29 cellular contexts compared by ENCODE assay signal in genomic region chr2:231047270-231047921, GRCh38. TPM values are rescaled to one million over a fixed set of nuclear protein-coding genes. Genes with fewer than 3 reads are reported as not detected.
DNase-seq lines count a peak whose midpoint lies in the region; ATAC-seq and TF ChIP-seq lines count a peak whose summit lies in the region.
"Had no signal": no experiment of that assay in that cellular context is flagged by ENCODE, and none has a peak within 500 bp of the region (broad histone marks: within the 10 kb centered on the region; RNA-seq: fewer than 3 reads in every experiment).

No MANE protein-coding gene starts in this region.

- BruUV-seq in PC-9 (replicated peaks; lab: Mats Ljungman, UMichigan): no TSS peak

- H3K79me2 ChIP-seq in PC-9 (ENCODE audit: low read depth): no peaks in the 10 kb centered on the region

- CTCF ChIA-PET in PC-9 (lab: Charles Lee): no interaction called here

- DNase-seq in C1 segment of cervical spinal cord (lab: John Stamatoyannopoulos, UW): peak in 11 of 14 donors; percentile 15 to 81 (median 69)
- DNase-seq in right lobe of liver: peak in 1 of 3 donors; percentile 55
- peak; percentile 60 to 96 (median 71) for DNase-seq in posterior cingulate gyrus
- no peak for DNase-seq in MG63
- no peak for DNase-seq in transverse colon
- no peak for DNase-seq in PC-9
- DNase-seq: activated CD4-positive, alpha-beta T cell treated with anti-CD3 and anti-CD28 coated beads, Interleukin-2, amount 10 ng/mL, durations not matched to agents 24 days and 14 days; effector memory CD8-positive, alpha-beta T cell; H7; left colon; NCI-H1694; RPMI8226; spleen; stimulated activated CD4-positive, alpha-beta T cell treated with anti-CD3 and anti-CD28 coated beads, Interleukin-4, amount 100 ng/mL, for 24 hours; stimulated activated naive CD4-positive, alpha-beta T cell treated with Interleukin-2 at 50 U/mL for 16 hours; T-helper 2 cell had no signal

- intact Hi-C loops in right lobe of liver (cut with DNase I): no loop called here
- intact Hi-C loops in posterior cingulate gyrus (cut with DNase I): no loop called here
- intact Hi-C loops in transverse colon (cut with DNase I; ENCODE audit: low total_unique reads): no loop called here
- intact Hi-C loops in PC-9 (cut with micrococcal nuclease; ENCODE audit: unreplicated experiment): no loop called here

- no peak for TF ChIP-seq EP300 in transverse colon (IDR thresholded peaks at IDR 0.05; ENCODE audit: low read depth)

- H3K4me3 ChIP-seq in right lobe of liver: no peak overlapping the region
- H3K4me3 ChIP-seq in MG63: no peak overlapping the region
- H3K4me3 ChIP-seq in transverse colon: no peak overlapping the region
- no peak overlapping the region for H3K4me3 ChIP-seq in PC-9
- H3K4me3 ChIP-seq: BLaER1, esophagus muscularis mucosa, gastroesophageal sphincter, mucosa of descending colon, neural progenitor cell, SK-N-MC, spleen had no signal

- H3K9me3 ChIP-seq in right lobe of liver: no peaks in the 10 kb centered on the region
- no peaks in the 10 kb centered on the region for H3K9me3 ChIP-seq in MG63
- no peaks in the 10 kb centered on the region for H3K9me3 ChIP-seq in transverse colon
- no peaks in the 10 kb centered on the region for H3K9me3 ChIP-seq in PC-9 (ENCODE audit: insufficient read depth, low read depth)
- H3K9me3 ChIP-seq: BLaER1, esophagus muscularis mucosa, gastroesophageal sphincter, mucosa of descending colon, spleen had no signal

- no peaks in the 10 kb centered on the region for H3F3A ChIP-seq in PC-9 (ENCODE audit: insufficient read depth, low read depth)

- H3K4me2 ChIP-seq in PC-9: no peak overlapping the region
- H3K4me2 ChIP-seq: BLaER1, KMS-11, neural progenitor cell had no signal

- ATAC-seq in right lobe of liver (peak in 1 of 4 donors; percentile 7), HG02840 (IDR thresholded peaks at IDR 0.05; ENCODE audit: low FRiP score, unreplicated experiment) (no peak)
- ATAC-seq: effector memory CD8-positive, alpha-beta T cell; gastroesophageal sphincter; left colon; mucosa of descending colon had no signal

- H4K20me1 ChIP-seq in PC-9 (ENCODE audit: insufficient read depth): no peaks in the 10 kb centered on the region
- H4K20me1 ChIP-seq: BLaER1 had no signal

- in situ Hi-C loops in transverse colon (cut with MboI; ENCODE audit: low pct_ligation_motif_present in 1 of 4, low pct_unique_long_range_greater_than_20kb in 1 of 4, low sequenced_read_pairs in 3 of 4): no loop called here

- no peaks in the 10 kb centered on the region for H3K9me2 ChIP-seq in PC-9 (ENCODE audit: insufficient read depth)

- peaks cover 0 to 86% (median 36%) of the 10 kb centered on the region in 4 donors for H3K4me1 ChIP-seq in right lobe of liver
- H3K4me1 ChIP-seq in transverse colon: peaks cover 0 to 43% (median 28%) of the 10 kb centered on the region in 4 donors
- no peaks in the 10 kb centered on the region for H3K4me1 ChIP-seq in PC-9 (replicated peaks; ENCODE audit: insufficient read depth)
- H3K4me1 ChIP-seq: neural progenitor cell had no signal

- H3K27ac ChIP-seq in cingulate gyrus (ENCODE audit: low read depth, low read length) (peak overlapping the region; percentile 98), right lobe of liver (peak overlapping the region in 2 of 3 donors; percentile 18 to 36), transverse colon (no peak overlapping the region), PC-9 (no peak overlapping the region)
- H3K27ac ChIP-seq: BLaER1, esophagus muscularis mucosa, gastroesophageal sphincter, KMS-11, neural progenitor cell, SK-N-MC, spleen had no signal

- H3K27me3 ChIP-seq in right lobe of liver (no peaks in the 10 kb centered on the region), MG63 (no peaks in the 10 kb centered on the region; the same call in 1 of the 2 replicates), transverse colon (no peaks in the 10 kb centered on the region), PC-9 (ENCODE audit: insufficient read depth, low read depth) (peaks cover 16% of the 10 kb centered on the region; the same call in 1 of the 2 replicates)
- H3K27me3 ChIP-seq: BLaER1 had no signal

- POLR2A ChIA-PET in PC-9 (lab: Charles Lee; ENCODE audit: unreplicated experiment): no interaction called here

- H2AFZ ChIP-seq in PC-9: no peak overlapping the region
- H2AFZ ChIP-seq: neural progenitor cell had no signal

- TF ChIP-seq POLR2A in right lobe of liver (IDR thresholded peaks at IDR 0.05) (no peak), transverse colon (IDR thresholded peaks at IDR 0.05) (no peak)

- TF ChIP-seq CTCF in right lobe of liver (IDR thresholded peaks at IDR 0.05): no peak
- TF ChIP-seq CTCF in transverse colon (IDR thresholded peaks at IDR 0.05): no peak
- no peak for TF ChIP-seq CTCF in PC-9 (conservative IDR thresholded peaks at IDR 0.05)

- 19% methylated on average over 4 of the region's 8 CpGs for WGBS in right lobe of liver (ENCODE audit: insufficient coverage, low coverage, low lambda C conversion rate, missing lambda C conversion rate)
- WGBS in transverse colon (ENCODE audit: low coverage in 1 of 2), 2 donors: 69% methylated on average over 8 of the region's 8 CpGs; no CpG with 5 or more reads in 1 of the 2 donors

- H3K36me3 ChIP-seq in right lobe of liver (peaks cover 0 to 34% (median 8%) of the 10 kb centered on the region in 4 donors), MG63 (no peaks in the 10 kb centered on the region), transverse colon (no peaks in the 10 kb centered on the region), PC-9 (ENCODE audit: low read depth) (no peaks in the 10 kb centered on the region)
- H3K36me3 ChIP-seq: BLaER1, esophagus muscularis mucosa, gastroesophageal sphincter, neural progenitor cell, spleen had no signal

RNA-seq across cellular contexts. Expression of gene PSMD1, which starts 9.3 kb away (rescaled TPM):
- total RNA-seq in right lobe of liver (10 to 100 TPM; 46.4 to 62.3 (median 55.5) TPM), transverse colon (10 to 100 TPM; 24.3 to 85.3 (median 74.7) TPM), PC-9 (2021) (80.6 and 119 TPM in 2 replicates)
- 54.6 and 95.6 TPM in 2 replicates for total RNA-seq in MG63 (2014; rRNA removed; shearing (Covaris generic); ENCODE audit: low replicate concordance)

RNA-seq across cellular contexts. Expression of gene C2orf72, which starts 10.1 kb away (rescaled TPM):
- total RNA-seq in right lobe of liver (100 to 1,000 TPM in 2 of 6 experiments, 10 to 100 TPM in 4; 76.0 to 167 (median 85.9) TPM), transverse colon (10 to 100 TPM; 15.9 to 52.7 (median 23.6) TPM), PC-9 (2021) (0.13 TPM in 1 of 2 replicates, not detected in the other)
- total RNA-seq in MG63 (2014; rRNA removed; shearing (Covaris generic); ENCODE audit: low replicate concordance): 0.49 TPM in 1 of 2 replicates, not detected in the other
- total RNA-seq: A673, spleen had no signal

RNA-seq across cellular contexts. Expression of gene SPATA3, which starts 51.5 kb away (rescaled TPM):
- total RNA-seq in right lobe of liver: not detected
- total RNA-seq in MG63 (2014; rRNA removed; shearing (Covaris generic); ENCODE audit: low replicate concordance): not detected in 2 replicates
- not detected for total RNA-seq in transverse colon
- total RNA-seq in PC-9 (2021): not detected in 2 replicates
- total RNA-seq: A673; activated CD4-positive, alpha-beta T cell treated with anti-CD3 and anti-CD28 coated beads, Interleukin-2, amount 10 ng/mL, durations not matched to agents 24 days and 14 days; esophagus muscularis mucosa; gastroesophageal sphincter; H7; HT-29; left colon; mucosa of descending colon; renal cortical epithelial cell; spleen; urinary bladder had no signal

Comparison
In these comparisons a context has a peak if more than half of its experiments do, and no peak if none do; other contexts are left out.
1. DNase-seq: peak in C1 segment of cervical spinal cord (11 of 14) and posterior cingulate gyrus (10 of 10); none in MG63 (single experiment), transverse colon (single experiment) and PC-9 (0 of 2).
2. H3K27ac ChIP-seq: peak in cingulate gyrus (single experiment) and right lobe of liver (2 of 3); none in transverse colon (0 of 4) and PC-9 (single experiment).
3. RNA of gene C2orf72, which starts 10.1 kb away (total RNA-seq): 76.0 to 167 TPM in right lobe of liver and 15.9 to 52.7 TPM in transverse colon; 0.49 TPM in MG63 and 0.13 TPM in PC-9; every median in the first group is over 10 times any median in the second.